Comparison of ENCODE assay signal across 19 cellular contexts in the genomic region with DNA sequence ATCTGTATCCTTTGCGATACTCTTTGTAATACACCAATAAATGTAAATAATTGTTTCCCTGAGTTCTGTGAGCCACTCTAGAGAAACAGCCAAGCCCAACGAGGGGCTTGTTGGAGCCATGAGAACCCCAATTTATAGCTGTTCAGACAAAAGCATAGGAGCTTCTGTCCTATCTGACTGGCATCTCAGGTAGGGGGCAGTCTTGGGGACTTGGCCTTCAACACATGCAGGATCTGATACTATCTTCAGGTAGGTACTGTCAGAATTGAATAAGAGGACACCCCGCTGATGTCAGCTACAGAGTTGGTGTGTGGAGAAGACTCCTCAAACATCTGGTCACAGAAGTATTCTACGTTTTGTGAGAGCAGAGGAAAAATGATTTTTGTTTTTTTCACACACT. TPM values are rescaled to one million over a fixed set of nuclear protein-coding genes. Genes with fewer than 3 reads are reported as not detected.
DNase-seq lines count a peak whose midpoint lies in the region; ATAC-seq and TF ChIP-seq lines count a peak whose summit lies in the region.
"Had no signal": no experiment of that assay in that cellular context is flagged by ENCODE, and none has a peak within 500 bp of the region (broad histone marks: within the 10 kb centered on the region; RNA-seq: fewer than 3 reads in every experiment).

No MANE protein-coding gene starts in this region.

- no peak overlapping the region for H3K27ac Mint-ChIP-seq in CD4-positive, alpha-beta memory T cell
- H3K27ac Mint-ChIP-seq: CD8-positive, alpha-beta T cell; IgD-negative memory B cell had no signal

- H3K27me3 ChIP-seq in left ventricle myocardium inferior (ENCODE audit: low read depth) (no peaks in the 10 kb centered on the region), Loucy (ENCODE audit: insufficient read depth, low read length, poor library complexity, severe bottlenecking) (no peaks in the 10 kb centered on the region), PC-3 (ENCODE audit: low read length) (no peaks in the 10 kb centered on the region), thoracic aorta (replicated peaks; ENCODE audit: insufficient read depth) (no peaks in the 10 kb centered on the region)
- H3K27me3 ChIP-seq in CD4-positive, alpha-beta memory T cell (ENCODE audit: insufficient read depth, low read length), result no peaks in the 10 kb centered on the region
- H3K27me3 ChIP-seq: BE2C had no signal

- H3K4me1 ChIP-seq in left ventricle myocardium inferior (no peaks in the 10 kb centered on the region), Loucy (ENCODE audit: insufficient read depth, low read length, poor library complexity, severe bottlenecking) (no peaks in the 10 kb centered on the region), PC-3 (ENCODE audit: insufficient read depth, low read length) (no peaks in the 10 kb centered on the region), thoracic aorta (ENCODE audit: control insufficient read depth in 1 of 2, low read depth in 2 of 2) (no peaks in the 10 kb centered on the region)
- H3K4me1 ChIP-seq in CD4-positive, alpha-beta memory T cell (ENCODE audit: insufficient read depth, low read length), result no peaks in the 10 kb centered on the region
- H3K4me1 ChIP-seq: A549 had no signal

- H3K27ac ChIP-seq in left ventricle myocardium inferior (replicated peaks) (no peak overlapping the region), PC-3 (ENCODE audit: low read length) (no peak overlapping the region), thoracic aorta (no peak overlapping the region)
- no peak overlapping the region for H3K27ac ChIP-seq in CD4-positive, alpha-beta memory T cell (ENCODE audit: low read depth, low read length)
- H3K27ac ChIP-seq: A549, C4-2B, GM23248 had no signal

- TF ChIP-seq CTCF in left ventricle myocardium inferior (IDR thresholded peaks at IDR 0.05; ENCODE audit: borderline replicate concordance), result no peak
- TF ChIP-seq CTCF in Loucy (conservative IDR thresholded peaks at IDR 0.05; ENCODE audit: low read length), result peak; percentile 33
- TF ChIP-seq CTCF in PC-3 (conservative IDR thresholded peaks at IDR 0.05; ENCODE audit: low read depth, low read length), result peak; percentile 29; the same call in 1 of the 2 replicates
- no peak for TF ChIP-seq CTCF in thoracic aorta (IDR thresholded peaks at IDR 0.05)
- no peak for TF ChIP-seq CTCF in GM10266 (IDR thresholded peaks at IDR 0.05; ENCODE audit: control insufficient read depth, insufficient read depth, low read depth, missing control alignments)

- H3K4me3 ChIP-seq in left ventricle myocardium inferior, result no peak overlapping the region
- H3K4me3 ChIP-seq in Loucy (ENCODE audit: low read length, poor library complexity, severe bottlenecking), result no peak overlapping the region
- H3K4me3 ChIP-seq in PC-3 (ENCODE audit: low read length), result no peak overlapping the region
- H3K4me3 ChIP-seq in thoracic aorta, result no peak overlapping the region
- no peak overlapping the region for H3K4me3 ChIP-seq in CD4-positive, alpha-beta memory T cell (ENCODE audit: low read length in 2 of 2)
- H3K4me3 ChIP-seq: A549, GM23248 had no signal

- H3K9me2 ChIP-seq in Loucy (replicated peaks; ENCODE audit: low read depth, low read length), result no peaks in the 10 kb centered on the region
- H3K9me2 ChIP-seq in PC-3 (replicated peaks; ENCODE audit: low read length), result no peaks in the 10 kb centered on the region

- H3K4me2 ChIP-seq in Loucy (ENCODE audit: low read depth, low read length, poor library complexity, severe bottlenecking) (no peak overlapping the region), PC-3 (ENCODE audit: low read length) (no peak overlapping the region)
- H3K4me2 ChIP-seq: A549 had no signal

- H2AFZ ChIP-seq in Loucy (ENCODE audit: low read length) (no peak overlapping the region), PC-3 (ENCODE audit: low read length) (no peak overlapping the region)
- H2AFZ ChIP-seq: GM23248 had no signal

- DNase-seq in Right ventricle myocardium inferior (ENCODE audit: missing footprints), result peak; percentile 46
- DNase-seq in left ventricle myocardium inferior, result no peak
- no peak for DNase-seq in PC-3
- no peak for DNase-seq in thoracic aorta (ENCODE audit: low spot score)
- no peak for DNase-seq in CD4-positive, alpha-beta memory T cell
- DNase-seq in GM10266 (ENCODE audit: extremely low spot score), result no peak
- DNase-seq: BE2C; CD8-positive, alpha-beta T cell; COR-L47; DMS153; DMS79 treated with DMSO at 0.1 percent for 48 hours; EL; GM23248; H7 had no signal

- no peak overlapping the region for H3K9ac ChIP-seq in Loucy (ENCODE audit: low read depth, low read length, poor library complexity, severe bottlenecking)
- no peak overlapping the region for H3K9ac ChIP-seq in PC-3 (ENCODE audit: low read length)
- H3K9ac ChIP-seq: GM23248 had no signal

- ATAC-seq in Right ventricle myocardium inferior, result no peak
- no peak for ATAC-seq in PC-3
- ATAC-seq in thoracic aorta (ENCODE audit: insufficient number of reproducible peaks, low FRiP score, low read depth), result peak; percentile 43
- ATAC-seq in HG03460 (IDR thresholded peaks at IDR 0.05; ENCODE audit: unreplicated experiment), result no peak
- ATAC-seq: A549; CD8-positive, alpha-beta T cell had no signal

- H4K20me1 ChIP-seq in Loucy (ENCODE audit: insufficient read depth, low read length, poor library complexity, severe bottlenecking) (no peaks in the 10 kb centered on the region), PC-3 (ENCODE audit: low read length) (no peaks in the 10 kb centered on the region)

- no peak overlapping the region for H3K4me3 Mint-ChIP-seq in CD4-positive, alpha-beta memory T cell
- H3K4me3 Mint-ChIP-seq: CD8-positive, alpha-beta T cell; IgD-negative memory B cell had no signal

- no peaks in the 10 kb centered on the region for H3K27me3 Mint-ChIP-seq in CD4-positive, alpha-beta memory T cell
- H3K27me3 Mint-ChIP-seq: IgD-negative memory B cell had no signal

- H3K79me2 ChIP-seq in Loucy (ENCODE audit: insufficient read depth, low read length) (no peaks in the 10 kb centered on the region), PC-3 (ENCODE audit: low read length) (no peaks in the 10 kb centered on the region)

- no peaks in the 10 kb centered on the region; the same call in 1 of the 2 replicates for H3F3A ChIP-seq in Loucy (ENCODE audit: low read depth)
- H3F3A ChIP-seq in PC-3 (ENCODE audit: low read length, unreplicated experiment), result no peaks in the 10 kb centered on the region

- CTCF ChIA-PET in PC-3 (lab: Charles Lee), result no interaction called here
- CTCF ChIA-PET in CD4-positive, alpha-beta memory T cell (lab: Charles Lee; ENCODE audit: partially characterized antibody), result interaction anchor here (1.4 kb wide), 1 partner anchor 9 kb away, joined by 3 read pairs; no protein-coding TSS in a partner anchor

- no peaks in the 10 kb centered on the region for H3K9me3 ChIP-seq in left ventricle myocardium inferior (replicated peaks)
- H3K9me3 ChIP-seq in Loucy (ENCODE audit: insufficient read depth, low read depth, low read length), result no peaks in the 10 kb centered on the region
- no peaks in the 10 kb centered on the region for H3K9me3 ChIP-seq in PC-3 (ENCODE audit: low read length)
- H3K9me3 ChIP-seq in thoracic aorta, result no peaks in the 10 kb centered on the region
- H3K9me3 ChIP-seq in CD4-positive, alpha-beta memory T cell (ENCODE audit: control insufficient read depth in 1 of 2, low read length in 2 of 2), result no peaks in the 10 kb centered on the region
- H3K9me3 ChIP-seq: A549, BE2C had no signal

- peaks cover 0 to 2% (median 0%) of the 10 kb centered on the region in 4 donors for H3K4me1 Mint-ChIP-seq in CD4-positive, alpha-beta memory T cell
- H3K4me1 Mint-ChIP-seq: IgD-negative memory B cell had no signal

- BruUV-seq in PC-3 (replicated peaks; lab: Mats Ljungman, UMichigan), result no TSS peak

- peaks cover 13 to 24% of the 10 kb centered on the region in 2 donors for H3K36me3 Mint-ChIP-seq in CD4-positive, alpha-beta memory T cell

- peaks cover 1% of the 10 kb centered on the region for H3K36me3 ChIP-seq in left ventricle myocardium inferior
- H3K36me3 ChIP-seq in Loucy (ENCODE audit: insufficient read depth, low read length), result no peaks in the 10 kb centered on the region
- no peaks in the 10 kb centered on the region for H3K36me3 ChIP-seq in PC-3 (ENCODE audit: low read depth, low read length)
- no peaks in the 10 kb centered on the region for H3K36me3 ChIP-seq in thoracic aorta
- no peaks in the 10 kb centered on the region for H3K36me3 ChIP-seq in CD4-positive, alpha-beta memory T cell (ENCODE audit: insufficient read depth, low read length)

- POLR2A ChIA-PET in PC-3 (lab: Charles Lee; ENCODE audit: unreplicated experiment), result no interaction called here
- POLR2A ChIA-PET in CD4-positive, alpha-beta memory T cell (lab: Charles Lee; ENCODE audit: partially characterized antibody), result no interaction called here

- no peaks in the 10 kb centered on the region for H3K9me3 Mint-ChIP-seq in CD4-positive, alpha-beta memory T cell
- H3K9me3 Mint-ChIP-seq: CD8-positive, alpha-beta T cell; IgD-negative memory B cell had no signal

- intact Hi-C loops in Right ventricle myocardium inferior (cut with DNase I), result no loop called here
- intact Hi-C loops in left ventricle myocardium inferior (cut with micrococcal nuclease), result no loop called here
- intact Hi-C loops in PC-3 (cut with micrococcal nuclease), result no loop called here
- intact Hi-C loops in CD4-positive, alpha-beta memory T cell (cut with micrococcal nuclease), result no loop called here

RNA-seq across cellular contexts. Expression of gene TXNDC16, which starts 25.3 kb away (rescaled TPM):
- total RNA-seq in Right ventricle myocardium inferior, result 3.4 TPM
- total RNA-seq in left ventricle myocardium inferior, result 3.6 TPM
- total RNA-seq in PC-3 (2014; rRNA removed), result 3.9 and 4.0 TPM in 2 replicates
- total RNA-seq in thoracic aorta, result 10 to 100 TPM in 1 of 2 donors, 1 to 10 TPM in 1; 8.1 to 10.5 TPM
- total RNA-seq in CD4-positive, alpha-beta memory T cell, result 1 to 10 TPM; 7.0 to 7.6 TPM
- 1 to 10 TPM; 2.8 to 3.2 TPM for polyA plus RNA-seq in CD4-positive, alpha-beta memory T cell

RNA-seq across cellular contexts. Expression of gene GPR137C, which starts 25.6 kb away (rescaled TPM):
- total RNA-seq in Right ventricle myocardium inferior (0.51 TPM), left ventricle myocardium inferior (1.2 TPM), PC-3 (2014; rRNA removed) (0.63 and 0.91 TPM in 2 replicates), thoracic aorta (under 1 TPM; 0.14 to 0.99 TPM)
- under 1 TPM in 1 of 2 experiments, not detected in 1; 0.20 TPM for total RNA-seq in CD4-positive, alpha-beta memory T cell
- polyA plus RNA-seq in CD4-positive, alpha-beta memory T cell, result not detected
- polyA plus RNA-seq: IgD-negative memory B cell had no signal

Comparison
In these comparisons a context has a peak if more than half of its experiments do, and no peak if none do; other contexts are left out.
1. CTCF ChIP-seq: peak in Loucy (single experiment) and PC-3 (single experiment); none in left ventricle myocardium inferior (single experiment), thoracic aorta (single experiment) and GM10266 (single experiment).